Comparison of ENCODE assay signal across 8 cellular contexts in the genomic region with DNA sequence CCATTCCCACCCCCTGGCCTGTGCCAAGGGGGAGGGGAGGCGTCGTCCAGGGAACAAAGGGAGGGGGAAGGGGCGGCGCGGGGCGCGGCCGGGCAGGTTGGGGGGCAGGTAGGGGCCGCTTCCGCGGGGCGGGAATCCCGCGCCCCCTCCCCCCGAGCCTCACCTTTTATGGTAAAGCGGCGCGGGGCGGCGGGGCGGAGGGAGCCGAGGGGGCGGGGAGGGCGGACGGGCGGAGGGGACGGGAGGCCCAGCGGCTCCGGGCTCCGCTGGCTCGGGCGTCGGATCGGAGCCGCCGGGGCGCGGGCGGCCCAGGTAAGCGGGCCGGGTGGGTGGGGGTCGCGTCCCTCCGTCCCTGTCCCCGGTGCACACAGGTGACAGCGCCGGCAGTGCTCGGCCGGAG. TPM values are rescaled to one million over a fixed set of nuclear protein-coding genes. Genes with fewer than 3 reads are reported as not detected.
DNase-seq lines count a peak whose midpoint lies in the region; ATAC-seq and TF ChIP-seq lines count a peak whose summit lies in the region.

A gene with protein sequence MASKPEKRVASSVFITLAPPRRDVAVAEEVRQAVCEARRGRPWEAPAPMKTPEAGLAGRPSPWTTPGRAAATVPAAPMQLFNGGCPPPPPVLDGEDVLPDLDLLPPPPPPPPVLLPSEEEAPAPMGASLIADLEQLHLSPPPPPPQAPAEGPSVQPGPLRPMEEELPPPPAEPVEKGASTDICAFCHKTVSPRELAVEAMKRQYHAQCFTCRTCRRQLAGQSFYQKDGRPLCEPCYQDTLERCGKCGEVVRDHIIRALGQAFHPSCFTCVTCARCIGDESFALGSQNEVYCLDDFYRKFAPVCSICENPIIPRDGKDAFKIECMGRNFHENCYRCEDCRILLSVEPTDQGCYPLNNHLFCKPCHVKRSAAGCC (plus strand): TSS at position 259 of the 400 bp plus-strand sequence. CDS start 6,189 bp downstream, outside the sequence.

- H3K4me3 ChIP-seq in CD4-positive, CD25-positive, alpha-beta regulatory T cell (ENCODE audit: low read depth, low read length) = no peak within 1 kb of the TSS
- H3K4me3 ChIP-seq in epithelial cell of esophagus (ENCODE audit: low read length) (peak within 1 kb of the TSS; percentile 69), muscle layer of colon (ENCODE audit: low read depth in 1 of 2, low read length in 2 of 2) (peak within 1 kb of the TSS; percentile 58 to 87)

- no peaks in the 10 kb centered on the region for H3K36me3 ChIP-seq in CD4-positive, CD25-positive, alpha-beta regulatory T cell (ENCODE audit: control insufficient read depth, insufficient read depth, low read length)
- no peaks in the 10 kb centered on the region for H3K36me3 ChIP-seq in muscle layer of colon (ENCODE audit: insufficient read depth, low read length)

- no peaks in the 10 kb centered on the region for H3K36me3 Mint-ChIP-seq in CD4-positive, CD25-positive, alpha-beta regulatory T cell

- H3K4me3 Mint-ChIP-seq in CD4-positive, CD25-positive, alpha-beta regulatory T cell = peak within 1 kb of the TSS in 3 of 4 donors; percentile 61 to 70 (median 70)

- H3K27ac ChIP-seq in CD4-positive, CD25-positive, alpha-beta regulatory T cell (ENCODE audit: insufficient read depth, low read length, poor library complexity, severe bottlenecking) = no peak within 1 kb of the TSS
- H3K27ac ChIP-seq in muscle layer of colon (ENCODE audit: low read depth, low read length) = peak within 1 kb of the TSS; percentile 73

- no peak for TF ChIP-seq CTCF in epithelial cell of esophagus (IDR thresholded peaks at IDR 0.05; ENCODE audit: insufficient read depth, low read depth, low read length, missing control alignments)

- H3K9ac ChIP-seq in muscle layer of colon (ENCODE audit: low read length) = peak within 1 kb of the TSS; percentile 57

- peaks cover 6% of the 10 kb centered on the region for H3K27me3 ChIP-seq in CD4-positive, CD25-positive, alpha-beta regulatory T cell (ENCODE audit: control insufficient read depth, insufficient read depth, low read length)
- H3K27me3 ChIP-seq in muscle layer of colon (ENCODE audit: control insufficient read depth in 1 of 2, insufficient read depth in 2 of 2, low read length in 2 of 2) = peaks cover 0 to 4% of the 10 kb centered on the region in 2 donors

- H3K27me3 Mint-ChIP-seq in CD4-positive, CD25-positive, alpha-beta regulatory T cell = peaks cover 55% of the 10 kb centered on the region

- DNase-seq in CD4-positive, CD25-positive, alpha-beta regulatory T cell = no peak
- DNase-seq in NCI-H510A (lab: John Stamatoyannopoulos, UW) (peak; percentile 67), epithelial cell of esophagus (ENCODE audit: low read depth) (peak; percentile 40), inferior parietal cortex (ENCODE audit: extremely low spot score) (no peak), pons (ENCODE audit: low spot score) (no peak), SIG-M5 treated with dmso at 0.1 percent for 504 hours (lab: John Stamatoyannopoulos, UW; ENCODE audit: unreplicated experiment) (no peak)

- no peaks in the 10 kb centered on the region for H3K9me3 ChIP-seq in CD4-positive, CD25-positive, alpha-beta regulatory T cell (ENCODE audit: control insufficient read depth in 2 of 2, low read length in 2 of 2)
- no peaks in the 10 kb centered on the region for H3K9me3 ChIP-seq in muscle layer of colon (ENCODE audit: low read length)

- H3K27ac Mint-ChIP-seq in CD4-positive, CD25-positive, alpha-beta regulatory T cell = no peak within 1 kb of the TSS

- peaks cover 0 to 1% (median 0%) of the 10 kb centered on the region in 7 donors for H3K9me3 Mint-ChIP-seq in CD4-positive, CD25-positive, alpha-beta regulatory T cell

- no peak for ATAC-seq in CD4-positive, CD25-positive, alpha-beta regulatory T cell (ENCODE audit: low read depth in 2 of 2)
- no peak for ATAC-seq in HG02885 (IDR thresholded peaks at IDR 0.05; ENCODE audit: poor library complexity, unreplicated experiment)

- peaks cover 0 to 19% (median 10%) of the 10 kb centered on the region in 4 donors for H3K4me1 Mint-ChIP-seq in CD4-positive, CD25-positive, alpha-beta regulatory T cell

- H3K4me1 ChIP-seq in CD4-positive, CD25-positive, alpha-beta regulatory T cell (ENCODE audit: control insufficient read depth, insufficient read depth, low read length, poor library complexity, severe bottlenecking) = peaks cover 14% of the 10 kb centered on the region
- peaks cover 27% of the 10 kb centered on the region for H3K4me1 ChIP-seq in muscle layer of colon (ENCODE audit: insufficient read depth, low read length)

RNA-seq across cellular contexts. Expression of the gene that starts here (rescaled TPM):
- total RNA-seq in CD4-positive, CD25-positive, alpha-beta regulatory T cell = not detected
- polyA plus RNA-seq in CD4-positive, CD25-positive, alpha-beta regulatory T cell = under 1 TPM in 1 of 4 donors, not detected in 3; 0.06 TPM

Comparison
In these comparisons a context has a peak if more than half of its experiments do, and no peak if none do; other contexts are left out.
1. DNase-seq: peak in NCI-H510A (single experiment) and epithelial cell of esophagus (single experiment); none in CD4-positive, CD25-positive, alpha-beta regulatory T cell (0 of 3), inferior parietal cortex (single experiment), pons (single experiment) and SIG-M5 treated with dmso at 0.1 percent for 504 hours (single experiment).